In genomic region chr2:55556809-55557208, GRCh38 we compare ENCODE assay signal across 20 cellular contexts.
"Had no signal": no experiment of that assay in that cellular context is flagged by ENCODE, and none has a peak within 500 bp of the region (broad histone marks: within the 10 kb centered on the region; RNA-seq: fewer than 3 reads in every experiment).

No MANE protein-coding gene starts in this region.

- H3K36me3 ChIP-seq: uterus had no signal

- H3K4me3 Mint-ChIP-seq: activated CD4-positive, alpha-beta memory T cell treated with anti-CD3 and anti-CD28 coated beads, Interleukin-2, amount 10 ng/mL, durations not matched to agents 7 days and 5 days; activated naive CD8-positive, alpha-beta T cell treated with anti-CD3 and anti-CD28 coated beads, Interleukin-2, amount 10 ng/mL, durations not matched to agents 7 days and 5 days; activated T-cell treated with anti-CD3 and anti-CD28 coated beads, Interleukin-2, amount 50 U/mL, for 72 hours; dendritic cell treated with granulocyte-macrophage colony-stimulating factor and Interleukin-4, amounts not matched to agents 40 ng/mL and 50 ng/mL, for 4 days; naive thymus-derived CD8-positive, alpha-beta T cell; T-helper 1 cell treated with Interleukin-12 subunit alpha and Interleukin-12 subunit beta and Interleukin-4 antibody, amounts not matched to agents 30 μg/mL and 1 μg/mL, for 36 hours had no signal

- H3K27ac Mint-ChIP-seq: activated CD4-positive, alpha-beta memory T cell treated with anti-CD3 and anti-CD28 coated beads, Interleukin-2, amount 10 ng/mL, durations not matched to agents 7 days and 5 days; activated naive CD8-positive, alpha-beta T cell treated with anti-CD3 and anti-CD28 coated beads, Interleukin-2, amount 10 ng/mL, durations not matched to agents 7 days and 5 days; dendritic cell treated with granulocyte-macrophage colony-stimulating factor and Interleukin-4, amounts not matched to agents 40 ng/mL and 50 ng/mL, for 4 days; T-helper 1 cell treated with Interleukin-12 subunit alpha and Interleukin-12 subunit beta and Interleukin-4 antibody, amounts not matched to agents 30 μg/mL and 1 μg/mL, for 36 hours had no signal

- H3K4me1 Mint-ChIP-seq: activated CD4-positive, alpha-beta memory T cell treated with anti-CD3 and anti-CD28 coated beads, Interleukin-2, amount 10 ng/mL, durations not matched to agents 7 days and 5 days; activated naive CD8-positive, alpha-beta T cell treated with anti-CD3 and anti-CD28 coated beads, Interleukin-2, amount 10 ng/mL, durations not matched to agents 7 days and 5 days had no signal

- DNase-seq: activated CD4-positive, alpha-beta memory T cell treated with anti-CD3 and anti-CD28 coated beads, Interleukin-2, amount 10 ng/mL, durations not matched to agents 7 days and 5 days; activated CD4-positive, alpha-beta T cell treated with anti-CD3 and anti-CD28 coated beads for 4 hours; activated CD8-positive, alpha-beta memory T cell treated with anti-CD3 and anti-CD28 coated beads, Interleukin-2, amount 50 U/mL, for 4 hours; activated gamma-delta T cell treated with Interleukin-2 at 50 U/mL for 16 hours; activated naive CD8-positive, alpha-beta T cell treated with anti-CD3 and anti-CD28 coated beads, Interleukin-2, amount 10 ng/mL, durations not matched to agents 7 days and 5 days; activated T-cell treated with anti-CD3 and anti-CD28 coated beads, Interleukin-2, amount 50 U/mL, for 72 hours; aorta; heart left ventricle; left colon; naive thymus-derived CD8-positive, alpha-beta T cell; nucleus accumbens; small intestine; stomach; testis; uterus; WERI-Rb-1 had no signal

- H3K4me1 ChIP-seq: testis, uterus had no signal

- H3K4me3 ChIP-seq: heart left ventricle, lung, right atrium auricular region, stomach, testis, uterus had no signal

- ATAC-seq: activated T-cell treated with anti-CD3 and anti-CD28 coated beads, Interleukin-2, amount 50 U/mL, for 72 hours; left colon; naive thymus-derived CD8-positive, alpha-beta T cell had no signal

- H3K27me3 ChIP-seq: heart left ventricle, right atrium auricular region, stomach, testis, uterus had no signal

- H3K27ac ChIP-seq: heart left ventricle, right atrium auricular region, testis, uterus, WERI-Rb-1 had no signal

- H3K9me3 ChIP-seq: right atrium auricular region, testis, uterus had no signal

- H3K27me3 Mint-ChIP-seq: activated CD4-positive, alpha-beta memory T cell treated with anti-CD3 and anti-CD28 coated beads, Interleukin-2, amount 10 ng/mL, durations not matched to agents 7 days and 5 days; activated naive CD8-positive, alpha-beta T cell treated with anti-CD3 and anti-CD28 coated beads, Interleukin-2, amount 10 ng/mL, durations not matched to agents 7 days and 5 days; dendritic cell treated with granulocyte-macrophage colony-stimulating factor and Interleukin-4, amounts not matched to agents 40 ng/mL and 50 ng/mL, for 4 days; naive thymus-derived CD8-positive, alpha-beta T cell had no signal

- H3K9me3 Mint-ChIP-seq: activated T-cell treated with anti-CD3 and anti-CD28 coated beads, Interleukin-2, amount 50 U/mL, for 72 hours; dendritic cell treated with granulocyte-macrophage colony-stimulating factor and Interleukin-4, amounts not matched to agents 40 ng/mL and 50 ng/mL, for 4 days had no signal
